In genomic region chr5:96861044-96861443, GRCh38 we compare ENCODE assay signal across 15 cellular contexts. TPM values are rescaled to one million over a fixed set of nuclear protein-coding genes. Genes with fewer than 3 reads are reported as not detected.
DNase-seq lines count a peak whose midpoint lies in the region; ATAC-seq and TF ChIP-seq lines count a peak whose summit lies in the region.
"Had no signal": no experiment of that assay in that cellular context is flagged by ENCODE, and none has a peak within 500 bp of the region (broad histone marks: within the 10 kb centered on the region; RNA-seq: fewer than 3 reads in every experiment).

No MANE protein-coding gene starts in this region.

- no peaks in the 10 kb centered on the region for H3K27me3 ChIP-seq in thyroid gland
- H3K27me3 ChIP-seq: pancreas had no signal

- H3K4me3 Mint-ChIP-seq in stimulated activated naive B cell treated with anti-CD40 and anti-IgM and Interleukin-4, amounts not matched to agents 10 μg/mL and 1 μg/mL and 100 μg/mL, for 72 hours = no peak overlapping the region
- H3K4me3 Mint-ChIP-seq in activated T-cell treated with anti-CD3 and anti-CD28 coated beads, Interleukin-2, amount 50 U/mL, for 24 hours = no peak overlapping the region
- H3K4me3 Mint-ChIP-seq: activated CD4-positive, alpha-beta T cell treated with anti-CD3 and anti-CD28 coated beads for 36 hours; immature natural killer cell; type B pancreatic cell had no signal

- 74 to 83% methylated on average over 2 of the region's 2 CpGs for WGBS in thyroid gland, 2 donors

- TF ChIP-seq POLR2A in thyroid gland (IDR thresholded peaks at IDR 0.05) = no peak

- no peaks in the 10 kb centered on the region for H3K9me3 Mint-ChIP-seq in stimulated activated naive B cell treated with anti-CD40 and anti-IgM and Interleukin-4, amounts not matched to agents 10 μg/mL and 1 μg/mL and 100 μg/mL, for 72 hours
- H3K9me3 Mint-ChIP-seq in activated T-cell treated with anti-CD3 and anti-CD28 coated beads, Interleukin-2, amount 50 U/mL, for 24 hours = no peaks in the 10 kb centered on the region
- H3K9me3 Mint-ChIP-seq: immature natural killer cell, type B pancreatic cell had no signal

- no peaks in the 10 kb centered on the region for H3K27me3 Mint-ChIP-seq in stimulated activated naive B cell treated with anti-CD40 and anti-IgM and Interleukin-4, amounts not matched to agents 10 μg/mL and 1 μg/mL and 100 μg/mL, for 72 hours
- no peaks in the 10 kb centered on the region for H3K27me3 Mint-ChIP-seq in activated T-cell treated with anti-CD3 and anti-CD28 coated beads, Interleukin-2, amount 50 U/mL, for 24 hours
- H3K27me3 Mint-ChIP-seq: type B pancreatic cell had no signal

- no peaks in the 10 kb centered on the region for H3K4me1 ChIP-seq in thyroid gland
- H3K4me1 ChIP-seq: pancreas had no signal

- DNase-seq in NCI-H146 (lab: John Stamatoyannopoulos, UW) = peak; percentile 7
- DNase-seq in NCI-H146 treated with DMSO at 0.1 percent for 48 hours (lab: John Stamatoyannopoulos, UW; ENCODE audit: unreplicated experiment) = no peak
- peak; percentile 64 to 89 for DNase-seq in NCI-H524 (lab: John Stamatoyannopoulos, UW)
- no peak for DNase-seq in stimulated activated naive B cell treated with anti-CD40 and anti-IgM and Interleukin-4, amounts not matched to agents 10 μg/mL and 1 μg/mL and 100 μg/mL, for 72 hours
- DNase-seq in thyroid gland = no peak
- DNase-seq in stimulated activated naive CD4-positive, alpha-beta T cell treated with Interleukin-2 at 50 U/mL for 16 hours (lab: John Stamatoyannopoulos, UW) = no peak
- DNase-seq in activated T-cell treated with anti-CD3 and anti-CD28 coated beads, Interleukin-2, amount 50 U/mL, for 24 hours = no peak
- DNase-seq: activated CD4-positive, alpha-beta T cell treated with anti-CD3 and anti-CD28 coated beads for 36 hours; effector CD4-positive, alpha-beta T cell; immature natural killer cell; pancreas; PC-3; T-helper 1 cell had no signal

- H3K36me3 ChIP-seq in thyroid gland = no peaks in the 10 kb centered on the region
- H3K36me3 ChIP-seq: pancreas had no signal

- no peak overlapping the region for H3K4me3 ChIP-seq in thyroid gland (replicated peaks in 1 of 3)
- H3K4me3 ChIP-seq: pancreas had no signal

- H3K4me1 Mint-ChIP-seq in stimulated activated naive B cell treated with anti-CD40 and anti-IgM and Interleukin-4, amounts not matched to agents 10 μg/mL and 1 μg/mL and 100 μg/mL, for 72 hours = peaks cover 10 to 15% of the 10 kb centered on the region in 2 donors
- peaks cover 25% of the 10 kb centered on the region for H3K4me1 Mint-ChIP-seq in activated T-cell treated with anti-CD3 and anti-CD28 coated beads, Interleukin-2, amount 50 U/mL, for 24 hours (ENCODE audit: low read depth)

- H3K36me3 Mint-ChIP-seq in stimulated activated naive B cell treated with anti-CD40 and anti-IgM and Interleukin-4, amounts not matched to agents 10 μg/mL and 1 μg/mL and 100 μg/mL, for 72 hours = no peaks in the 10 kb centered on the region
- no peaks in the 10 kb centered on the region for H3K36me3 Mint-ChIP-seq in activated T-cell treated with anti-CD3 and anti-CD28 coated beads, Interleukin-2, amount 50 U/mL, for 24 hours (ENCODE audit: low read depth)
- H3K36me3 Mint-ChIP-seq: immature natural killer cell, type B pancreatic cell had no signal

- no peaks in the 10 kb centered on the region for H3K9me3 ChIP-seq in thyroid gland
- H3K9me3 ChIP-seq: pancreas had no signal

- ATAC-seq in HG03460 (IDR thresholded peaks at IDR 0.05; ENCODE audit: unreplicated experiment) = peak; percentile 84
- ATAC-seq in stimulated activated naive B cell treated with anti-CD40 and anti-IgM and Interleukin-4, amounts not matched to agents 10 μg/mL and 1 μg/mL and 100 μg/mL, for 72 hours (replicated peaks) = peak; percentile 74 to 80
- ATAC-seq: activated CD4-positive, alpha-beta T cell treated with anti-CD3 and anti-CD28 coated beads for 36 hours; pancreas; PC-3 had no signal

- TF ChIP-seq CTCF in thyroid gland (IDR thresholded peaks at IDR 0.05) = no peak

- no peak overlapping the region for H3K27ac ChIP-seq in thyroid gland
- H3K27ac ChIP-seq: pancreas had no signal

- H3K27ac Mint-ChIP-seq in stimulated activated naive B cell treated with anti-CD40 and anti-IgM and Interleukin-4, amounts not matched to agents 10 μg/mL and 1 μg/mL and 100 μg/mL, for 72 hours = peak overlapping the region; percentile 32
- H3K27ac Mint-ChIP-seq in activated T-cell treated with anti-CD3 and anti-CD28 coated beads, Interleukin-2, amount 50 U/mL, for 24 hours = no peak overlapping the region
- H3K27ac Mint-ChIP-seq: activated CD4-positive, alpha-beta T cell treated with anti-CD3 and anti-CD28 coated beads for 36 hours; immature natural killer cell; type B pancreatic cell had no signal

- intact Hi-C loops in thyroid gland (cut with DNase I) = loop anchor here (10.0 kb wide), 1 partner anchor 46 kb away; no protein-coding TSS in a partner anchor

RNA-seq across cellular contexts. Expression of gene ERAP2, which starts 15.3 kb away (rescaled TPM):
- total RNA-seq in thyroid gland = 10 to 100 TPM in 3 of 4 donors, 1 to 10 TPM in 1; 9.2 to 19.2 (median 14.0) TPM

RNA-seq across cellular contexts. Expression of gene ERAP1, which starts 53.3 kb away (rescaled TPM):
- total RNA-seq in thyroid gland = 10 to 100 TPM; 22.0 to 33.1 (median 29.9) TPM

Comparison
In these comparisons a context has a peak if more than half of its experiments do, and no peak if none do; other contexts are left out.
1. DNase-seq: peak in NCI-H146 (single experiment) and NCI-H524 (2 of 2); none in NCI-H146 treated with DMSO at 0.1 percent for 48 hours (single experiment), stimulated activated naive B cell treated with anti-CD40 and anti-IgM and Interleukin-4, amounts not matched to agents 10 μg/mL and 1 μg/mL and 100 μg/mL, for 72 hours (single experiment), thyroid gland (0 of 2), stimulated activated naive CD4-positive, alpha-beta T cell treated with Interleukin-2 at 50 U/mL for 16 hours (single experiment) and activated T-cell treated with anti-CD3 and anti-CD28 coated beads, Interleukin-2, amount 50 U/mL, for 24 hours (single experiment).